ENCODE assay signal across 8 cellular contexts in genomic region chr19:2096543-2097329, GRCh38. TPM values are rescaled to one million over a fixed set of nuclear protein-coding genes. Genes with fewer than 3 reads are reported as not detected.
A peak's percentile ranks its signal among the peaks of the same experiment; 100 is the strongest.
DNase-seq lines count a peak whose midpoint lies in the region; ATAC-seq and TF ChIP-seq lines count a peak whose summit lies in the region.

TSS of gene IZUMO4 (plus strand) at chr19:2096915. CDS start at chr19:2096946, 31 bp downstream.

- H3K9me3 Mint-ChIP-seq in activated naive CD4-positive, alpha-beta T cell treated with anti-CD3 and anti-CD28 coated beads, Interleukin-2, amount 50 U/mL, for 24 hours = no peaks in the 10 kb centered on the region

- peak within 1 kb of the TSS; percentile 86 for H3K9ac ChIP-seq in SK-N-MC (ENCODE audit: insufficient read length)

- peaks cover 1% of the 10 kb centered on the region for H3K36me3 Mint-ChIP-seq in activated naive CD4-positive, alpha-beta T cell treated with anti-CD3 and anti-CD28 coated beads, Interleukin-2, amount 50 U/mL, for 24 hours

- peak; percentile 57 for ATAC-seq in HG02588 (IDR thresholded peaks at IDR 0.05; ENCODE audit: unreplicated experiment)

- DNase-seq in GM10248 (ENCODE audit: extremely low spot score) (peak; percentile 99), NB4 (ENCODE audit: low read depth) (peak; percentile 93), SK-N-MC (ENCODE audit: low read depth, low spot score) (peak; percentile 59), glomerular visceral epithelial cell (ENCODE audit: extremely low spot score) (peak; percentile 99), occipital lobe (lab: John Stamatoyannopoulos, UW) (peak; percentile 100), testis (peak; percentile 99)

- H3K4me1 ChIP-seq in testis = peaks cover 23% of the 10 kb centered on the region

- peak within 1 kb of the TSS; percentile 83 for H3K27ac ChIP-seq in SK-N-MC
- H3K27ac ChIP-seq in testis = peak within 1 kb of the TSS; percentile 35 to 95

- POLR2A ChIA-PET in GM10248 (lab: Yijun Ruan, JAX) = interaction anchor here (0.6 kb wide), 1 partner anchor 1958 kb away, joined by 3 read pairs; no protein-coding TSS in a partner anchor

- TF ChIP-seq POLR2A in NB4 (IDR thresholded peaks at IDR 0.05; ENCODE audit: extremely low read depth, insufficient read length) = no peak
- no peak for TF ChIP-seq POLR2A in testis (IDR thresholded peaks at IDR 0.05)

- intact Hi-C loops in testis (cut with DNase I; ENCODE audit: low total_unique reads) = no loop called here

- TF ChIP-seq CTCF in GM10248 (IDR thresholded peaks at IDR 0.05; ENCODE audit: control extremely low read depth, extremely low read depth, low read depth, missing control alignments) (peak; percentile 36), NB4 (IDR thresholded peaks at IDR 0.05; ENCODE audit: low read depth, low read length) (peak; percentile 27), testis (IDR thresholded peaks at IDR 0.05) (peak in 2 of 3 experiments; percentile 22 to 40)

- H3K4me1 Mint-ChIP-seq in activated naive CD4-positive, alpha-beta T cell treated with anti-CD3 and anti-CD28 coated beads, Interleukin-2, amount 50 U/mL, for 24 hours = peaks cover 36% of the 10 kb centered on the region

- H3K36me3 ChIP-seq in SK-N-MC (ENCODE audit: insufficient read depth, low read length) = peaks cover 12% of the 10 kb centered on the region; the same call in 1 of the 2 replicates
- H3K36me3 ChIP-seq in testis (ENCODE audit: low read depth, missing control alignments) = no peaks in the 10 kb centered on the region

- H3K4me3 ChIP-seq in NB4 (ENCODE audit: low read depth, low read length) (peak within 1 kb of the TSS; percentile 72), SK-N-MC (peak within 1 kb of the TSS; percentile 96), testis (peak within 1 kb of the TSS; percentile 68 to 87)

- CTCF ChIA-PET in GM10248 (lab: Yijun Ruan, JAX) = interaction anchor here (1.1 to 2.0 kb wide), 2 partner anchors 9 kb away, joined by 4 to 7 read pairs; no protein-coding TSS in a partner anchor

- peak within 1 kb of the TSS; percentile 93 for H3K4me3 Mint-ChIP-seq in activated naive CD4-positive, alpha-beta T cell treated with anti-CD3 and anti-CD28 coated beads, Interleukin-2, amount 50 U/mL, for 24 hours

- no peaks in the 10 kb centered on the region for H3K9me3 ChIP-seq in SK-N-MC (ENCODE audit: low read depth, low read length)
- no peaks in the 10 kb centered on the region for H3K9me3 ChIP-seq in testis

- 1 to 5% methylated on average over 4 to 70 of the region's 71 CpGs for WGBS in testis, 2 donors

- no peaks in the 10 kb centered on the region for H3K27me3 ChIP-seq in testis

- H3K27ac Mint-ChIP-seq in activated naive CD4-positive, alpha-beta T cell treated with anti-CD3 and anti-CD28 coated beads, Interleukin-2, amount 50 U/mL, for 24 hours = peak within 1 kb of the TSS; percentile 94

- H3K27me3 Mint-ChIP-seq in activated naive CD4-positive, alpha-beta T cell treated with anti-CD3 and anti-CD28 coated beads, Interleukin-2, amount 50 U/mL, for 24 hours = no peaks in the 10 kb centered on the region

RNA-seq across cellular contexts. Expression of gene IZUMO4, which starts in this region (rescaled TPM):
- total RNA-seq in occipital lobe (2.2 TPM), testis (100 to 1,000 TPM; 208 to 276 TPM)
- 796 TPM for polyA plus RNA-seq in testis (ENCODE audit: insufficient read depth, low read depth, low replicate concordance)

Comparison
In these comparisons a context has a peak if more than half of its experiments do, and no peak if none do; other contexts are left out.
1. Peak in every context shown above with its lines: DNase-seq, ATAC-seq, H3K4me3 ChIP-seq and H3K27ac ChIP-seq.
2. RNA of gene IZUMO4 (total RNA-seq): 208 to 276 TPM in testis; 2.2 TPM in occipital lobe (single experiment); every median in the first group is over 10 times any median in the second.